11 cellular contexts compared by ENCODE assay signal in the genomic region with DNA sequence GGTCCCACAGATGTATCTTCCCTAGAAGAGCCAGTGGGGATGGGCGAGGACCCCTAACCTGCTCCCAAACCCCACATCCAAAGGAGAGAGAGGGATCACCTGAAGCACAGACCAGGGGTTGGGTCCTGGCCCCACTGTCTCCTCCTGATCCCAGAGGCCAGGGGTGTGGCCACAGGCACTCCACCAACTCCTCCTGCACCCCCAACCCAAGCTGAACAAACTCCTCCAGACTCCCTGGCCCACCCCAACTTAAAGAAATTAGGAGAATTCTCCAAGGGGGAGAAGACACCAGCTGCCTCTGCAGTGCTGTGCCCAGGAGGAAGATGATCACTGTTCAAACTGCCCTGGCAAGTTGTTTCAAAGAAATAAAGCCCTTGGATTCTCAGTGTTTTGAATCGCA. TPM values are rescaled to one million over a fixed set of nuclear protein-coding genes. Genes with fewer than 3 reads are reported as not detected.
"Had no signal": no experiment of that assay in that cellular context is flagged by ENCODE, and none has a peak within 500 bp of the region (broad histone marks: within the 10 kb centered on the region; RNA-seq: fewer than 3 reads in every experiment).

No MANE protein-coding gene starts in this region.

- H3K9me3 ChIP-seq: HAP-1 had no signal

- H3K36me3 Mint-ChIP-seq: IgD-negative memory B cell had no signal

- H3K27ac ChIP-seq: HL-60, KMS-11 had no signal

- ATAC-seq: GM23338, HCT116, HepG2 had no signal

- H3K9ac ChIP-seq: KMS-11 had no signal

- H3K4me3 Mint-ChIP-seq: GM23338, HFFc6, IgD-negative memory B cell had no signal

- H3K36me3 ChIP-seq: HAP-1 had no signal

- H3K4me1 ChIP-seq: HAP-1 had no signal

- H3K4me3 ChIP-seq: GM23338, HAP-1 had no signal

- H3K27ac Mint-ChIP-seq: GM23338, HFFc6, IgD-negative memory B cell had no signal

- H3K4me1 Mint-ChIP-seq: IgD-negative memory B cell had no signal

- DNase-seq: HFFc6, KBM-7 had no signal

RNA-seq across cellular contexts. Expression of a gene that starts 4.5 kb away (rescaled TPM):
- total RNA-seq: GM23338, H1, HepG2, HFFc6, HT1080 had no signal
- polyA plus RNA-seq: GM23338, H1, HepG2, IgD-negative memory B cell had no signal

RNA-seq across cellular contexts. Expression of a gene that starts 22.2 kb away (rescaled TPM):
- total RNA-seq: GM23338, H1, HepG2, HFFc6, HT1080 had no signal
- polyA plus RNA-seq: GM23338, H1, HepG2, IgD-negative memory B cell had no signal

RNA-seq across cellular contexts. Expression of a gene that starts 23.0 kb away (rescaled TPM):
- total RNA-seq: H1, HepG2, HFFc6, HT1080 had no signal
- polyA plus RNA-seq: GM23338, HepG2, IgD-negative memory B cell had no signal

RNA-seq across cellular contexts. Expression of a gene that starts 53.1 kb away (rescaled TPM):
- total RNA-seq: HepG2, HFFc6, HT1080 had no signal
- polyA plus RNA-seq: HepG2, IgD-negative memory B cell had no signal
